Comparison of ENCODE assay signal across 8 cellular contexts in the genomic region with DNA sequence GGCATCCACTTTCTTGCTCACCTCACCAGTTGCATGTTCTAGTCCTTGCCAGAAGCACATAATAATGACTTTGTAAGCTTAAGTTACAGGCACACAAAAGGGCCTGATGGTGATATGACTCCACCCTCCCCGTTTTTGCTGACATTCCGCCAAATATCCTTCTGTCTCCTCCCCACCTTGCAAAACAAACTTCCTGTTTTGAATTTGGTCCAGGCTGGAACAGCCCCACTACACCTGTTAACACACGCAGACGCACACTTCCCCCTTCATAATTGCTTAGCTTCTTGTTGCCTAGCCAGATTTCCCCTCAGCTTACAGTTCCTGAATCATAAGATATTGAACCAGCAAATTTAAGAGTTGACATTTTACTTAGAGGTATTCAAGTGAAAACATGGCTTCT. TPM values are rescaled to one million over a fixed set of nuclear protein-coding genes. Genes with fewer than 3 reads are reported as not detected.
DNase-seq lines count a peak whose midpoint lies in the region; ATAC-seq and TF ChIP-seq lines count a peak whose summit lies in the region.

Gene MGAT5 (plus strand): TSS at position 269 of the 400 bp plus-strand sequence. CDS start 332 bp downstream, outside the sequence.

- TF ChIP-seq CTCF in VCaP (conservative IDR thresholded peaks at IDR 0.05), result no peak
- TF ChIP-seq CTCF in kidney epithelial cell (IDR thresholded peaks at IDR 0.05; ENCODE audit: insufficient read depth, low read length, poor library complexity, severe bottlenecking), result no peak
- no peak for TF ChIP-seq CTCF in uterus (IDR thresholded peaks at IDR 0.05)

- TF ChIP-seq POLR2A in uterus (IDR thresholded peaks at IDR 0.05), result no peak

- ATAC-seq in HG03520 (IDR thresholded peaks at IDR 0.05; ENCODE audit: unreplicated experiment) (peak; percentile 12), HG02981 (IDR thresholded peaks at IDR 0.05; ENCODE audit: unreplicated experiment) (no peak)

- intact Hi-C loops in uterus (cut with DNase I; ENCODE audit: low total_unique reads), result no loop called here
- intact Hi-C loops in head of caudate nucleus (cut with DNase I), result no loop called here

- POLR2A ChIA-PET in activated CD8-positive, alpha-beta memory T cell treated with anti-CD3 and anti-CD28 coated beads for 36 hours (lab: Charles Lee), result interaction anchor here (0.8 kb wide), 1 partner anchor 65 kb away, joined by 3 read pairs; no protein-coding TSS in a partner anchor

- H3K27ac ChIP-seq in VCaP (peak within 1 kb of the TSS; percentile 80), uterus (no peak within 1 kb of the TSS)

- no peaks in the 10 kb centered on the region for H3K36me3 ChIP-seq in kidney epithelial cell (ENCODE audit: control insufficient read depth, insufficient read depth, low read length)
- H3K36me3 ChIP-seq in uterus, result no peaks in the 10 kb centered on the region

- no peaks in the 10 kb centered on the region for H3K9me3 ChIP-seq in uterus

- H3K27me3 ChIP-seq in kidney epithelial cell (ENCODE audit: control insufficient read depth, insufficient read depth, low read length) (no peaks in the 10 kb centered on the region), uterus (no peaks in the 10 kb centered on the region)

- no peaks in the 10 kb centered on the region for H3K4me1 ChIP-seq in uterus

- CTCF ChIA-PET in activated CD8-positive, alpha-beta memory T cell treated with anti-CD3 and anti-CD28 coated beads for 36 hours (lab: Charles Lee), result interaction anchor here (1.1 to 1.6 kb wide), 4 partner anchors 18 to 135 kb away, joined by 3 to 6 read pairs (median 4); no protein-coding TSS in a partner anchor

- DNase-seq in activated CD8-positive, alpha-beta memory T cell treated with anti-CD3 and anti-CD28 coated beads, Interleukin-2, amount 50 U/mL, for 4 hours, result no peak
- DNase-seq in kidney epithelial cell (ENCODE audit: low read depth), result no peak
- DNase-seq in uterus, result peak in 1 of 2 donors; percentile 17
- DNase-seq in head of caudate nucleus, result no peak

- H3K4me3 ChIP-seq in kidney epithelial cell (ENCODE audit: low read depth, low read length) (no peak within 1 kb of the TSS), uterus (no peak within 1 kb of the TSS)

RNA-seq across cellular contexts. Expression of gene MGAT5, which starts in this region (rescaled TPM):
- total RNA-seq in activated CD8-positive, alpha-beta memory T cell treated with anti-CD3 and anti-CD28 coated beads for 36 hours, result 10 to 100 TPM; 45.3 to 52.3 TPM
- total RNA-seq in kidney epithelial cell (32.5 and 38.3 TPM in 2 replicates), uterus (10 to 100 TPM; 10.3 to 53.2 (median 27.0) TPM)
